30 cellular contexts compared by ENCODE assay signal in the genomic region with DNA sequence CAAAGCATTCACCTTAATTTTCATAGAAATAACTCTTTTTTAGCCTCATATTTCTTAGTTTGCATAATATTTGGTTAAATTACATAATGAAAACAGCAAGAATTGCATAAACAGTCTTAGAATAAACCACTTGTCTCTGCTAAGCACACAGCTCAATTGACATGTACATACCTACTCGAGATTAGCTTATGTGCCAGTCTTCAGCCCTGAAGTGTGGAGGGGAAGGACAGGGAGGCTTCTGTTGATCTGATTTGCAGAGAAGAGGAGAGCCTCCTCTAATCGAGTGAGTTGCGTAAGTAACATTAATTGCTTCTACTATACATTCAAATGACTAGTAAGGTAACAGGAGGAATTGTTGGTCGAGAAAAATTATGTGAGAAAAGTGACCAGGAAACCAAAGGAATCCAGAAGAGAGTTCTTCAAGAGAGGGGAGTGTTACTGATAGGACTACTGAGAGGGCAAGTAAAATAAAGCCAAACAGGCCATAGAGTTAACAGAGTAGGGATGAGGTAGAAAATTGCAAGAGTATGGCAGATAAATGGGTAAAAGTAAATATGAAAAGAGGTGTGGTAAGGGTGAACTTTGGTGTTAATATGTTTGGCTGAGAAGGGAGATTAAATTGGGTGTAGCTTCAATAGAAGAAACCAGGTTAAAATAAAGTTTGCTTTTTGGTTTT.
"Had no signal": no experiment of that assay in that cellular context is flagged by ENCODE, and none has a peak within 500 bp of the region (broad histone marks: within the 10 kb centered on the region; RNA-seq: fewer than 3 reads in every experiment).

No MANE protein-coding gene starts in this region.

- H3K4me1 Mint-ChIP-seq: activated CD4-positive, alpha-beta memory T cell treated with anti-CD3 and anti-CD28 coated beads, Interleukin-2, amount 10 ng/mL, durations not matched to agents 7 days and 5 days; activated CD4-positive, alpha-beta T cell treated with anti-CD3 and anti-CD28 coated beads, Interleukin-2, amount 10 ng/mL, durations not matched to agents 7 days and 5 days; activated naive CD4-positive, alpha-beta T cell treated with anti-CD3 and anti-CD28 coated beads, Interleukin-2, amount 50 U/mL, for 24 hours; activated naive CD8-positive, alpha-beta T cell treated with anti-CD3 and anti-CD28 coated beads, Interleukin-2, amount 50 U/mL, for 24 hours; activated T-helper 17 cell treated with anti-CD3 and anti-CD28 coated beads, Interleukin-2, amount 50 U/mL, for 72 hours; memory B cell; naive thymus-derived CD8-positive, alpha-beta T cell; neural progenitor cell had no signal

- H3K27me3 ChIP-seq: colonic mucosa, esophagus squamous epithelium, heart right ventricle, neural progenitor cell, suprapubic skin, tibial artery had no signal

- H3K27ac ChIP-seq: colonic mucosa, epithelial cell of prostate, esophagus squamous epithelium, heart right ventricle, neural progenitor cell, parathyroid adenoma, psoas muscle, suprapubic skin, tibial artery, WERI-Rb-1 had no signal

- H3K4me1 ChIP-seq: colonic mucosa, esophagus squamous epithelium, heart right ventricle, neural progenitor cell, parathyroid adenoma, psoas muscle, suprapubic skin, tibial artery had no signal

- DNase-seq: activated CD4-positive, alpha-beta memory T cell treated with anti-CD3 and anti-CD28 coated beads, Interleukin-2, amount 10 ng/mL, durations not matched to agents 7 days and 5 days; activated CD4-positive, alpha-beta T cell treated with anti-CD3 and anti-CD28 coated beads, Interleukin-2, amount 10 ng/mL, durations not matched to agents 7 days and 5 days; activated CD8-positive, alpha-beta memory T cell treated with anti-CD3 and anti-CD28 coated beads, Interleukin-2, amount 50 U/mL, for 48 hours; activated naive CD8-positive, alpha-beta T cell treated with anti-CD3 and anti-CD28 coated beads, Interleukin-2, amount 50 U/mL, for 24 hours; activated T-cell treated with anti-CD3 and anti-CD28 coated beads, Interleukin-2, amount 50 U/mL, for 24 hours; amygdala; colonic mucosa; effector CD8-positive, alpha-beta T cell; esophagus squamous epithelium; foreskin melanocyte; heart right ventricle; kidney glomerular epithelial cell; midbrain; naive thymus-derived CD8-positive, alpha-beta T cell; occipital lobe; psoas muscle; stimulated activated CD4-positive, alpha-beta T cell treated with anti-CD3 and anti-CD28 coated beads, Interleukin-15, amount 100 ng/mL, for 24 hours; stimulated activated naive CD4-positive, alpha-beta T cell; T-helper 9 cell; tibial artery; WERI-Rb-1 had no signal

- ATAC-seq: activated CD4-positive, CD25-positive, alpha-beta regulatory T cell treated with anti-CD3 and anti-CD28 coated beads, Interleukin-2, amount 50 U/mL, for 24 hours; activated naive CD8-positive, alpha-beta T cell treated with anti-CD3 and anti-CD28 coated beads, Interleukin-2, amount 50 U/mL, for 24 hours; activated T-helper 17 cell treated with anti-CD3 and anti-CD28 coated beads, Interleukin-2, amount 50 U/mL, for 72 hours; heart right ventricle; naive thymus-derived CD8-positive, alpha-beta T cell; psoas muscle had no signal

- H3K27ac Mint-ChIP-seq: activated CD4-positive, alpha-beta memory T cell treated with anti-CD3 and anti-CD28 coated beads, Interleukin-2, amount 10 ng/mL, durations not matched to agents 7 days and 5 days; activated CD4-positive, alpha-beta T cell treated with anti-CD3 and anti-CD28 coated beads, Interleukin-2, amount 10 ng/mL, durations not matched to agents 7 days and 5 days; activated naive CD4-positive, alpha-beta T cell treated with anti-CD3 and anti-CD28 coated beads, Interleukin-2, amount 50 U/mL, for 24 hours; activated naive CD8-positive, alpha-beta T cell treated with anti-CD3 and anti-CD28 coated beads, Interleukin-2, amount 50 U/mL, for 24 hours; activated T-cell treated with anti-CD3 and anti-CD28 coated beads, Interleukin-2, amount 50 U/mL, for 24 hours; activated T-helper 17 cell treated with anti-CD3 and anti-CD28 coated beads, Interleukin-2, amount 50 U/mL, for 72 hours; memory B cell; naive thymus-derived CD8-positive, alpha-beta T cell; neural progenitor cell; T-helper 1 cell treated with Interleukin-12 subunit alpha and Interleukin-12 subunit beta and Interleukin-4 antibody, amounts not matched to agents 30 μg/mL and 1 μg/mL, for 36 hours had no signal

- H3K4me3 ChIP-seq: colonic mucosa, esophagus squamous epithelium, heart right ventricle, neural progenitor cell, psoas muscle, suprapubic skin, tibial artery had no signal

- H3K4me3 Mint-ChIP-seq: activated CD4-positive, alpha-beta memory T cell treated with anti-CD3 and anti-CD28 coated beads, Interleukin-2, amount 10 ng/mL, durations not matched to agents 7 days and 5 days; activated CD4-positive, alpha-beta T cell treated with anti-CD3 and anti-CD28 coated beads, Interleukin-2, amount 10 ng/mL, durations not matched to agents 7 days and 5 days; activated naive CD4-positive, alpha-beta T cell treated with anti-CD3 and anti-CD28 coated beads, Interleukin-2, amount 50 U/mL, for 24 hours; activated naive CD8-positive, alpha-beta T cell treated with anti-CD3 and anti-CD28 coated beads, Interleukin-2, amount 50 U/mL, for 24 hours; activated T-cell treated with anti-CD3 and anti-CD28 coated beads, Interleukin-2, amount 50 U/mL, for 24 hours; activated T-helper 17 cell treated with anti-CD3 and anti-CD28 coated beads, Interleukin-2, amount 50 U/mL, for 72 hours; memory B cell; naive thymus-derived CD8-positive, alpha-beta T cell; neural progenitor cell; T-helper 1 cell treated with Interleukin-12 subunit alpha and Interleukin-12 subunit beta and Interleukin-4 antibody, amounts not matched to agents 30 μg/mL and 1 μg/mL, for 36 hours had no signal

- H3K36me3 ChIP-seq: colonic mucosa, esophagus squamous epithelium, heart right ventricle, neural progenitor cell, suprapubic skin, tibial artery, WERI-Rb-1 had no signal

- H3K36me3 Mint-ChIP-seq: activated naive CD4-positive, alpha-beta T cell treated with anti-CD3 and anti-CD28 coated beads, Interleukin-2, amount 50 U/mL, for 24 hours; memory B cell; naive thymus-derived CD8-positive, alpha-beta T cell; neural progenitor cell had no signal

- H3K9me3 Mint-ChIP-seq: activated CD4-positive, alpha-beta memory T cell treated with anti-CD3 and anti-CD28 coated beads, Interleukin-2, amount 10 ng/mL, durations not matched to agents 7 days and 5 days; activated CD4-positive, alpha-beta T cell treated with anti-CD3 and anti-CD28 coated beads, Interleukin-2, amount 10 ng/mL, durations not matched to agents 7 days and 5 days; memory B cell; T-helper 1 cell treated with Interleukin-12 subunit alpha and Interleukin-12 subunit beta and Interleukin-4 antibody, amounts not matched to agents 30 μg/mL and 1 μg/mL, for 36 hours had no signal

- H3K27me3 Mint-ChIP-seq: memory B cell had no signal

- H3K9me3 ChIP-seq: colonic mucosa, esophagus squamous epithelium, psoas muscle, suprapubic skin, tibial artery had no signal
